In the genomic region with DNA sequence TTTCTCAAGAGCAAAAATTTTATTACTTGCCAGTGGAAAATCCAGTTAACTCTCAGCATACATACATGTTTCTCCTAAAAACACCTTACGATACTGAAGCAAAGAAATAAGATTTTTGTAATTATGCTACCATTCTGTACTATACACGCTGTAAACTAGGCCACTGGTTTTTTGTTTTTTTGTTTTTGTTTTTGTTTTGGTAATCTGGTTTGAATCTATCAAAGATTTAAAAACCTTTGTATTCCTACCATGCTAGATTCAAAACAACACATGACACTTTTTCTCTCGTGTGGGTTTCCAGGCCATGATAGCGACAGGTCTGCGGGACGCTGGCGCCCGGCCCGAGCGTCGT, we compare ENCODE assay signal across 8 cellular contexts. TPM values are rescaled to one million over a fixed set of nuclear protein-coding genes. Genes with fewer than 3 reads are reported as not detected.
DNase-seq lines count a peak whose midpoint lies in the region; ATAC-seq and TF ChIP-seq lines count a peak whose summit lies in the region.

No MANE protein-coding gene starts in this region.

- DNase-seq in BE2C (no peak), NB4 (ENCODE audit: low read depth) (no peak), AG20443 (ENCODE audit: low spot score) (no peak), GF-D8 (lab: John Stamatoyannopoulos, UW) (no peak)
- no peak for DNase-seq in effector memory CD8-positive, alpha-beta T cell
- no peak for DNase-seq in stimulated activated CD4-positive, alpha-beta T cell treated with anti-CD3 and anti-CD28 coated beads, Interleukin-4, amount 100 ng/mL, for 24 hours

- H3K4me3 ChIP-seq in BE2C (ENCODE audit: low read depth, low read length), result peak overlapping the region; percentile 87
- H3K4me3 ChIP-seq in NB4 (ENCODE audit: low read depth, low read length), result peak overlapping the region; percentile 82

- TF ChIP-seq POLR2A in NB4 (IDR thresholded peaks at IDR 0.05; ENCODE audit: extremely low read depth, insufficient read length), result no peak

- H3K27ac Mint-ChIP-seq in effector memory CD8-positive, alpha-beta T cell, result peak overlapping the region; percentile 95
- H3K27ac Mint-ChIP-seq in nephron, result peak overlapping the region; percentile 42 to 91 (median 80)

- TF ChIP-seq CTCF in BE2C (IDR thresholded peaks at IDR 0.05; ENCODE audit: low read depth, low read length) (no peak), NB4 (IDR thresholded peaks at IDR 0.05; ENCODE audit: low read depth, low read length) (no peak), nephron (IDR thresholded peaks at IDR 0.05; ENCODE audit: unreplicated experiment in 3 of 3) (no peak)

- no peaks in the 10 kb centered on the region for H3K9me3 ChIP-seq in BE2C

- H3K27me3 Mint-ChIP-seq in effector memory CD8-positive, alpha-beta T cell, result peaks cover 7% of the 10 kb centered on the region in 2 donors
- no peaks in the 10 kb centered on the region for H3K27me3 Mint-ChIP-seq in nephron (ENCODE audit: low read depth)

- no peaks in the 10 kb centered on the region for H3K9me3 Mint-ChIP-seq in effector memory CD8-positive, alpha-beta T cell
- H3K9me3 Mint-ChIP-seq in nephron, result no peaks in the 10 kb centered on the region

- no peaks in the 10 kb centered on the region for H3K4me1 ChIP-seq in BE2C

- peak overlapping the region; percentile 94 to 97 for H3K4me3 Mint-ChIP-seq in effector memory CD8-positive, alpha-beta T cell
- peak overlapping the region; percentile 83 to 96 (median 95) for H3K4me3 Mint-ChIP-seq in nephron

- peaks cover 16 to 24% of the 10 kb centered on the region in 2 donors for H3K4me1 Mint-ChIP-seq in effector memory CD8-positive, alpha-beta T cell (ENCODE audit: low read depth in 2 of 2)
- peaks cover 9% of the 10 kb centered on the region for H3K4me1 Mint-ChIP-seq in nephron

- no peak for ATAC-seq in effector memory CD8-positive, alpha-beta T cell (replicated peaks)
- ATAC-seq in esophagus mucosa, result no peak

- H3K36me3 ChIP-seq in BE2C, result no peaks in the 10 kb centered on the region

- H3K27me3 ChIP-seq in BE2C, result no peaks in the 10 kb centered on the region

- H3K36me3 Mint-ChIP-seq in effector memory CD8-positive, alpha-beta T cell (ENCODE audit: insufficient read depth), result peaks cover 21% of the 10 kb centered on the region
- H3K36me3 Mint-ChIP-seq in nephron (ENCODE audit: low read depth), result no peaks in the 10 kb centered on the region

RNA-seq across cellular contexts. Expression of gene TMEM192, which starts 0.8 kb away (rescaled TPM):
- polyA plus RNA-seq in BE2C (2012; ENCODE audit: insufficient read depth, insufficient read length, low read depth), result 15.0 TPM
- 6.4 TPM for total RNA-seq in esophagus mucosa

RNA-seq across cellular contexts. Expression of gene TRIM75, which starts 58.2 kb away (rescaled TPM):
- not detected for polyA plus RNA-seq in BE2C (2012; ENCODE audit: insufficient read depth, insufficient read length, low read depth)
- total RNA-seq in esophagus mucosa, result not detected
